In genomic region chr6:71287926-71288227, GRCh38 we compare ENCODE assay signal across 8 cellular contexts. TPM values are rescaled to one million over a fixed set of nuclear protein-coding genes. Genes with fewer than 3 reads are reported as not detected.
DNase-seq lines count a peak whose midpoint lies in the region; ATAC-seq and TF ChIP-seq lines count a peak whose summit lies in the region.

No MANE protein-coding gene starts in this region.

- H3K36me3 ChIP-seq in GM23338 (ENCODE audit: insufficient read depth) (0 out of 2 replicates have a peak, but pooled peaks cover 3% of the 10 kb centered on the region), WERI-Rb-1 (no peaks in the 10 kb centered on the region; the same call in 1 of the 2 replicates), cardiac muscle cell (no peaks in the 10 kb centered on the region)

- H3K4me3 ChIP-seq in GM23338 = peak overlapping the region; percentile 77
- H3K4me3 ChIP-seq in WERI-Rb-1 (ENCODE audit: low read depth, low read length) = peak overlapping the region; percentile 47
- peak overlapping the region; percentile 62 for H3K4me3 ChIP-seq in cardiac muscle cell
- H3K4me3 ChIP-seq in skeletal muscle cell (ENCODE audit: low read depth, low read length) = peak overlapping the region; percentile 64

- peaks cover 3% of the 10 kb centered on the region; the same call in 1 of the 2 replicates for H3K27me3 ChIP-seq in GM23338 (ENCODE audit: insufficient read depth)
- H3K27me3 ChIP-seq in WERI-Rb-1 (ENCODE audit: insufficient read depth, low read depth, severe bottlenecking) = no peaks in the 10 kb centered on the region
- H3K27me3 ChIP-seq in cardiac muscle cell = no peaks in the 10 kb centered on the region

- H3K4me2 ChIP-seq in GM23338 = peak overlapping the region; percentile 83

- H3F3A ChIP-seq in GM23338 (replicated peaks; ENCODE audit: low read depth) = peaks cover 6% of the 10 kb centered on the region; the same call in 1 of the 2 replicates

- H3K27ac Mint-ChIP-seq in GM23338 = no peak overlapping the region

- ATAC-seq in GM23338 (peak; percentile 9), HG03025 (IDR thresholded peaks at IDR 0.05; ENCODE audit: low FRiP score, unreplicated experiment) (no peak), HG02588 (IDR thresholded peaks at IDR 0.05; ENCODE audit: unreplicated experiment) (no peak), GM18517 (IDR thresholded peaks at IDR 0.05; ENCODE audit: unreplicated experiment) (no peak)

- H3K4me1 ChIP-seq in GM23338 (ENCODE audit: insufficient read depth) (peaks cover 13% of the 10 kb centered on the region), cardiac muscle cell (ENCODE audit: low read depth) (peaks cover 3% of the 10 kb centered on the region)

- no peaks in the 10 kb centered on the region; the same call in 2 of the 3 replicates for H3K36me3 Mint-ChIP-seq in GM23338 (ENCODE audit: low read depth)

- peaks cover 4% of the 10 kb centered on the region; the same call in 1 of the 2 replicates for H3K9me2 ChIP-seq in GM23338 (ENCODE audit: insufficient read depth)

- peaks cover 32% of the 10 kb centered on the region for H3K4me1 Mint-ChIP-seq in GM23338

- peaks cover 23% of the 10 kb centered on the region for H3K79me2 ChIP-seq in GM23338 (replicated peaks; ENCODE audit: insufficient read depth)

- H2AFZ ChIP-seq in GM23338 = peak overlapping the region; percentile 98

- H3K27ac ChIP-seq in GM23338 (ENCODE audit: low read depth) (no peak overlapping the region), WERI-Rb-1 (peak overlapping the region; percentile 85), cardiac muscle cell (no peak overlapping the region)

- TF ChIP-seq CTCF in GM23338 (conservative IDR thresholded peaks at IDR 0.05; ENCODE audit: low read depth in 2 of 2) (no peak), WERI-Rb-1 (IDR thresholded peaks at IDR 0.05; ENCODE audit: low read depth, low read length) (no peak), cardiac muscle cell (IDR thresholded peaks at IDR 0.05; ENCODE audit: low read depth, low read length) (no peak)

- H3K27me3 Mint-ChIP-seq in GM23338 (ENCODE audit: insufficient read depth, low read depth, poor library complexity) = peaks cover 9% of the 10 kb centered on the region

- no peaks in the 10 kb centered on the region for H4K20me1 ChIP-seq in GM23338 (replicated peaks; ENCODE audit: insufficient read depth)

- H3K9me3 ChIP-seq in WERI-Rb-1 (ENCODE audit: severe bottlenecking) (no peaks in the 10 kb centered on the region), cardiac muscle cell (ENCODE audit: low read depth) (no peaks in the 10 kb centered on the region)

- H3K9me3 Mint-ChIP-seq in GM23338 = no peaks in the 10 kb centered on the region

- peak overlapping the region; percentile 64 for H3K4me3 Mint-ChIP-seq in GM23338

- DNase-seq in GM23338 (ENCODE audit: low spot score) = no peak
- DNase-seq in WERI-Rb-1 = no peak
- DNase-seq in cardiac muscle cell (ENCODE audit: low read depth in 1 of 2, low spot score in 1 of 2) = no peak
- DNase-seq in skeletal muscle cell (ENCODE audit: low read depth) = no peak
- no peak for DNase-seq in activated CD4-positive, CD25-positive, alpha-beta regulatory T cell treated with anti-CD3 and anti-CD28 coated beads, Interleukin-2, amount 50 U/mL, for 72 hours

TF ChIP-seq in GM23338, 12 proteins besides CTCF, POLR2A, EP300 and RAD21 (continues in another document):
- TF ChIP-seq NANOG (IDR thresholded peaks at IDR 0.05; ENCODE audit: borderline replicate concordance) (no peak), JUNB (IDR thresholded peaks at IDR 0.05; ENCODE audit: unreplicated experiment) (no peak), ZNF331 (CRISPR knock-in tag; IDR thresholded peaks at IDR 0.05; ENCODE audit: low read depth) (no peak), ZNF114 (CRISPR knock-in tag; IDR thresholded peaks at IDR 0.05) (no peak), STAT1 (IDR thresholded peaks at IDR 0.05; ENCODE audit: unreplicated experiment) (no peak), ZNF462 (CRISPR knock-in tag; IDR thresholded peaks at IDR 0.05) (no peak), POLR2AphosphoS5 (IDR thresholded peaks at IDR 0.05; ENCODE audit: low read depth) (no peak), REST (IDR thresholded peaks at IDR 0.05; ENCODE audit: unreplicated experiment) (no peak)

RNA-seq across cellular contexts. Expression of gene OGFRL1, which starts 0.7 kb away (rescaled TPM):
- 10.0 and 12.0 TPM in 2 replicates for total RNA-seq in GM23338 (2014; rRNA removed; shearing (Covaris generic))
- polyA plus RNA-seq in GM23338 (2016; fragmentation: Nextera tagmentation; extraction: Ambion mirVana) (3.8 and 4.2 TPM in 2 replicates), cardiac muscle cell (1.1 and 3.8 TPM in 2 replicates)
- 3.1 and 4.5 TPM in 2 replicates for total RNA-seq in cardiac muscle cell
